30 cellular contexts compared by ENCODE assay signal in the genomic region with DNA sequence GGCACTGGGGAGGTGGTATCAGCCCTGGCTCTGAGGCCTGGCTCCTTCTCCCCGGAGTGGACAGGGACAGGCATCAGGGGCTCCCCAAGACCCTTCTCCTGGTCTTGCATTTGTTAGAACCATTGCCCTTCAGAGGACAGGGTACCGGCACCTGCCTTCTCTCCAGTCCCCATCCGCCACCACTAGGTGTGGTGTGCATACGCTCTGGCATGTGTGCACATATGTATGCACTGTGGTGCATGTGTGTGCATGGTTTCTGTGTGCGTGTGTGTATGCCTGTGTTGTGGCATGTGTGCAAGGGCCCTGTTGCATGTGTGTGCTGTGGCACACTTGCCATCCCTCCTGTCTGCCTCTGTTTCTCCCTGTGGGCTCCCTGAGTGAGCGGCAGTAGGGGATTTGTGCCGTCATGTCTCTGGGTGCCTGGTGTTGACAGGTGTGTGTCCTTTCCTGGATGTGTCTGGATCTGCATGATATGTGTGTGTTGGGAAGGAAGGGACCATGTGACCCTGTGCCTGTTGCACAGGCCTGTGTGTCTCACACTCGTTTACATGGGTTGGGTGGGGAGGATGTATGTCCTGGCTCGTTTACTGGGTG. TPM values are rescaled to one million over a fixed set of nuclear protein-coding genes. Genes with fewer than 3 reads are reported as not detected.
A peak's percentile ranks its signal among the peaks of the same experiment; 100 is the strongest.
DNase-seq lines count a peak whose midpoint lies in the region; ATAC-seq, FAIRE-seq and TF ChIP-seq lines count a peak whose summit lies in the region.
"Had no signal": no experiment of that assay in that cellular context is flagged by ENCODE, and none has a peak within 500 bp of the region (broad histone marks: within the 10 kb centered on the region; RNA-seq: fewer than 3 reads in every experiment).

No MANE protein-coding gene starts in this region.

- POLR2A ChIA-PET in HEK293 (lab: Yijun Ruan, JAX): interaction anchor here (0.5 to 1.9 kb wide), 2 partner anchors 10 to 1757 kb away, joined by 3 to 7 read pairs; a partner anchor contains a TSS

- peaks cover 0 to 2% (median 0%) of the 10 kb centered on the region in 7 donors for H3K9me3 Mint-ChIP-seq in CD4-positive, CD25-positive, alpha-beta regulatory T cell
- H3K9me3 Mint-ChIP-seq in endodermal cell (no peaks in the 10 kb centered on the region), neural progenitor cell (no peaks in the 10 kb centered on the region)
- H3K9me3 Mint-ChIP-seq: activated naive CD8-positive, alpha-beta T cell treated with anti-CD3 and anti-CD28 coated beads for 36 hours; nephron; stimulated activated naive CD8-positive, alpha-beta T cell treated with anti-CD3 and anti-CD28 coated beads, Interleukin-15, Interleukin-2, amounts not matched to agents 100 ng/mL and 50 ng/mL, for 24 hours had no signal

- no peaks in the 10 kb centered on the region for H3K36me3 ChIP-seq in CD4-positive, CD25-positive, alpha-beta regulatory T cell (ENCODE audit: control insufficient read depth, insufficient read depth, low read length)
- H3K36me3 ChIP-seq in HEK293 (ENCODE audit: control insufficient read depth in 2 of 2, insufficient read depth in 1 of 2, low read length in 2 of 2) (peaks cover 64 to 81% of the 10 kb centered on the region in 2 experiments), endodermal cell (ENCODE audit: control insufficient read depth, insufficient read depth, low read length) (peaks cover 88% of the 10 kb centered on the region), neural progenitor cell (no peaks in the 10 kb centered on the region), tibial artery (peaks cover 11 to 95% (median 66%) of the 10 kb centered on the region in 3 donors)
- H3K36me3 ChIP-seq: SJSA1 had no signal

- no peak for TF ChIP-seq CTCF in HEK293 (tag by site-specific recombination; IDR thresholded peaks at IDR 0.05)
- no peak for TF ChIP-seq CTCF in endodermal cell (conservative IDR thresholded peaks at IDR 0.05)
- TF ChIP-seq CTCF in neural progenitor cell (IDR thresholded peaks at IDR 0.05): no peak
- no peak for TF ChIP-seq CTCF in tibial artery (IDR thresholded peaks at IDR 0.05)

- peaks cover 20% of the 10 kb centered on the region for H3K79me2 ChIP-seq in neural progenitor cell (ENCODE audit: low read depth)
- H3K79me2 ChIP-seq: parathyroid adenoma had no signal

- H3K4me3 ChIP-seq in CD4-positive, CD25-positive, alpha-beta regulatory T cell (ENCODE audit: low read depth, low read length): no peak overlapping the region
- no peak overlapping the region for H3K4me3 ChIP-seq in HEK293 (ENCODE audit: low read depth, low read length)
- no peak overlapping the region for H3K4me3 ChIP-seq in endodermal cell (ENCODE audit: low read length)
- H3K4me3 ChIP-seq in neural progenitor cell: no peak overlapping the region
- H3K4me3 ChIP-seq in tibial artery: no peak overlapping the region
- H3K4me3 ChIP-seq: BLaER1, GM12878, HAP-1, MG63, SJSA1 had no signal

- 95% methylated on average over 9 of the region's 9 CpGs; no CpG with 5 or more reads in 1 of the 2 experiments for WGBS in endodermal cell (ENCODE audit: insufficient coverage in 1 of 2, insufficient read length in 1 of 2), 2 experiments

- no peak for FAIRE-seq in frontal cortex (lab: Jason Lieb, UNC)
- FAIRE-seq: colon, GM12878, TTC549 had no signal

- H3F3A ChIP-seq in neural progenitor cell (ENCODE audit: low read depth): no peaks in the 10 kb centered on the region

- CTCF ChIA-PET in HEK293 (lab: Yijun Ruan, JAX): interaction anchor here (0.6 to 1.8 kb wide), 4 partner anchors 11 to 379 kb away, joined by 3 to 9 read pairs (median 4); no protein-coding TSS in a partner anchor

- H2AFZ ChIP-seq in neural progenitor cell (replicated peaks): no peak overlapping the region
- H2AFZ ChIP-seq: parathyroid adenoma had no signal

- peaks cover 37% of the 10 kb centered on the region for H4K20me1 ChIP-seq in neural progenitor cell (ENCODE audit: low read depth)

- no peak overlapping the region for H3K4me2 ChIP-seq in neural progenitor cell
- H3K4me2 ChIP-seq: BLaER1, KMS-11 had no signal

- H3K9ac ChIP-seq in endodermal cell (ENCODE audit: extremely low read depth, low read length, poor library complexity, severe bottlenecking): no peak overlapping the region
- no peak overlapping the region for H3K9ac ChIP-seq in neural progenitor cell
- H3K9ac ChIP-seq: BLaER1, KMS-11, parathyroid adenoma had no signal

- no peaks in the 10 kb centered on the region for H3K27me3 Mint-ChIP-seq in CD4-positive, CD25-positive, alpha-beta regulatory T cell
- H3K27me3 Mint-ChIP-seq in endodermal cell (ENCODE audit: insufficient read depth): no peaks in the 10 kb centered on the region
- H3K27me3 Mint-ChIP-seq in neural progenitor cell (ENCODE audit: insufficient read depth, low read depth): peaks cover 11% of the 10 kb centered on the region
- H3K27me3 Mint-ChIP-seq: activated naive CD8-positive, alpha-beta T cell treated with anti-CD3 and anti-CD28 coated beads for 36 hours; stimulated activated naive CD8-positive, alpha-beta T cell treated with anti-CD3 and anti-CD28 coated beads, Interleukin-15, Interleukin-2, amounts not matched to agents 100 ng/mL and 50 ng/mL, for 24 hours had no signal

- peak overlapping the region in 2 of 3 donors; percentile 73 to 88 for H3K27ac Mint-ChIP-seq in CD4-positive, CD25-positive, alpha-beta regulatory T cell
- peak overlapping the region; percentile 6 for H3K27ac Mint-ChIP-seq in endodermal cell
- H3K27ac Mint-ChIP-seq in neural progenitor cell: no peak overlapping the region
- H3K27ac Mint-ChIP-seq: activated naive CD8-positive, alpha-beta T cell treated with anti-CD3 and anti-CD28 coated beads for 36 hours; nephron; stimulated activated naive CD8-positive, alpha-beta T cell treated with anti-CD3 and anti-CD28 coated beads, Interleukin-15, Interleukin-2, amounts not matched to agents 100 ng/mL and 50 ng/mL, for 24 hours had no signal

- H3K36me3 Mint-ChIP-seq in CD4-positive, CD25-positive, alpha-beta regulatory T cell: peaks cover 3% of the 10 kb centered on the region
- H3K36me3 Mint-ChIP-seq in endodermal cell (ENCODE audit: low read depth): peaks cover 75% of the 10 kb centered on the region
- H3K36me3 Mint-ChIP-seq in neural progenitor cell: peaks cover 24% of the 10 kb centered on the region
- H3K36me3 Mint-ChIP-seq: activated naive CD8-positive, alpha-beta T cell treated with anti-CD3 and anti-CD28 coated beads for 36 hours had no signal

- no peak for DNase-seq in CD4-positive, CD25-positive, alpha-beta regulatory T cell
- DNase-seq in endodermal cell (no peak), neural progenitor cell (ENCODE audit: low spot score) (no peak), tibial artery (no peak), frontal cortex (ENCODE audit: low spot score in 2 of 2) (no peak)
- DNase-seq: activated CD4-positive, CD25-positive, alpha-beta regulatory T cell treated with anti-CD3 and anti-CD28 coated beads, Interleukin-2, amount 50 U/mL, for 72 hours; activated CD8-positive, alpha-beta memory T cell treated with anti-CD3 and anti-CD28 coated beads for 24 hours; activated naive CD8-positive, alpha-beta T cell treated with anti-CD3 and anti-CD28 coated beads for 36 hours; activated T-cell treated with anti-CD3 and anti-CD28 coated beads for 4 hours; anterior cingulate cortex; effector CD8-positive, alpha-beta T cell; foreskin fibroblast; MG63; NCI-H1105; NCI-H187 treated with DMSO at 0.1 percent for 48 hours; NCI-H2171; stimulated activated CD4-positive, alpha-beta T cell treated with anti-CD3 and anti-CD28 coated beads, Interleukin-1b, Interleukin-23, amount 100 ng/mL, for 48 hours had no signal

- H3K27ac ChIP-seq in CD4-positive, CD25-positive, alpha-beta regulatory T cell (ENCODE audit: insufficient read depth, low read length, poor library complexity, severe bottlenecking): no peak overlapping the region
- H3K27ac ChIP-seq in HEK293 (ENCODE audit: extremely low read depth, low read depth, low read length) (no peak overlapping the region), endodermal cell (ENCODE audit: low read depth, low read length) (no peak overlapping the region), neural progenitor cell (no peak overlapping the region), tibial artery (no peak overlapping the region)
- H3K27ac ChIP-seq: BLaER1, HL-60, KMS-11, parathyroid adenoma, SJSA1 had no signal

- peaks cover 9% of the 10 kb centered on the region for H3K4me1 ChIP-seq in CD4-positive, CD25-positive, alpha-beta regulatory T cell (ENCODE audit: control insufficient read depth, insufficient read depth, low read length, poor library complexity, severe bottlenecking)
- H3K4me1 ChIP-seq in HEK293 (ENCODE audit: control insufficient read depth, insufficient read depth, low read length) (no peaks in the 10 kb centered on the region), endodermal cell (ENCODE audit: control insufficient read depth, insufficient read depth, low read length) (peaks cover 9% of the 10 kb centered on the region), neural progenitor cell (no peaks in the 10 kb centered on the region), tibial artery (peaks cover 0 to 34% (median 19%) of the 10 kb centered on the region in 4 donors)
- H3K4me1 ChIP-seq: HAP-1, parathyroid adenoma, SJSA1 had no signal

- no peaks in the 10 kb centered on the region for H3K27me3 ChIP-seq in CD4-positive, CD25-positive, alpha-beta regulatory T cell (ENCODE audit: control insufficient read depth, insufficient read depth, low read length)
- H3K27me3 ChIP-seq in endodermal cell (ENCODE audit: control insufficient read depth, insufficient read depth, low read length, poor library complexity, severe bottlenecking) (no peaks in the 10 kb centered on the region), neural progenitor cell (no peaks in the 10 kb centered on the region), tibial artery (no peaks in the 10 kb centered on the region)
- H3K27me3 ChIP-seq: BLaER1, MG63 had no signal

- no peak overlapping the region for H3K4me3 Mint-ChIP-seq in CD4-positive, CD25-positive, alpha-beta regulatory T cell
- no peak overlapping the region for H3K4me3 Mint-ChIP-seq in endodermal cell
- H3K4me3 Mint-ChIP-seq in neural progenitor cell: peak overlapping the region; percentile 11
- H3K4me3 Mint-ChIP-seq: activated naive CD8-positive, alpha-beta T cell treated with anti-CD3 and anti-CD28 coated beads for 36 hours; nephron; stimulated activated naive CD8-positive, alpha-beta T cell treated with anti-CD3 and anti-CD28 coated beads, Interleukin-15, Interleukin-2, amounts not matched to agents 100 ng/mL and 50 ng/mL, for 24 hours had no signal

- ATAC-seq in CD4-positive, CD25-positive, alpha-beta regulatory T cell (ENCODE audit: low read depth in 2 of 2): no peak
- ATAC-seq in GM18870 (IDR thresholded peaks at IDR 0.05; ENCODE audit: unreplicated experiment): no peak
- ATAC-seq: GM12878 had no signal

- peaks cover 0 to 12% (median 6%) of the 10 kb centered on the region in 4 donors for H3K4me1 Mint-ChIP-seq in CD4-positive, CD25-positive, alpha-beta regulatory T cell
- H3K4me1 Mint-ChIP-seq in endodermal cell (peaks cover 7% of the 10 kb centered on the region), neural progenitor cell (peaks cover 4% of the 10 kb centered on the region)
- H3K4me1 Mint-ChIP-seq: activated naive CD8-positive, alpha-beta T cell treated with anti-CD3 and anti-CD28 coated beads for 36 hours; nephron had no signal

- intact Hi-C loops in tibial artery (cut with DNase I; ENCODE audit: low total_unique reads): no loop called here

- no peaks in the 10 kb centered on the region for H3K9me3 ChIP-seq in CD4-positive, CD25-positive, alpha-beta regulatory T cell (ENCODE audit: control insufficient read depth in 2 of 2, low read length in 2 of 2)
- no peaks in the 10 kb centered on the region for H3K9me3 ChIP-seq in HEK293 (ENCODE audit: control insufficient read depth, insufficient read depth, low read depth, low read length)
- no peaks in the 10 kb centered on the region for H3K9me3 ChIP-seq in endodermal cell (ENCODE audit: control insufficient read depth, low read length)
- no peaks in the 10 kb centered on the region for H3K9me3 ChIP-seq in neural progenitor cell (ENCODE audit: low read depth)
- no peaks in the 10 kb centered on the region for H3K9me3 ChIP-seq in tibial artery
- H3K9me3 ChIP-seq: BLaER1, HAP-1, MG63, SJSA1 had no signal

RNA-seq across cellular contexts. Expression of a gene that starts 9.3 kb away (rescaled TPM):
- total RNA-seq in CD4-positive, CD25-positive, alpha-beta regulatory T cell: 1.3 TPM
- under 1 TPM in 3 of 4 donors, not detected in 1; 0.28 to 0.88 (median 0.55) TPM for polyA plus RNA-seq in CD4-positive, CD25-positive, alpha-beta regulatory T cell
- total RNA-seq in endodermal cell (10 to 100 TPM; 36.6 to 61.8 TPM), neural progenitor cell (ENCODE audit: low replicate concordance) (26.4 and 84.4 TPM in 2 replicates), frontal cortex (69.7 TPM)
- 51.5 TPM for polyA plus RNA-seq in endodermal cell (2013, experiment 1 of 2)
- polyA plus RNA-seq in endodermal cell (2013, experiment 2 of 2): 46.5 TPM
- total RNA-seq: GM12878 had no signal
- polyA plus RNA-seq: GM12878 had no signal

Comparison
In these comparisons a context has a peak if more than half of its experiments do, and no peak if none do; other contexts are left out.
1. RNA of a gene that starts 9.3 kb away (total RNA-seq): 69.7 TPM in frontal cortex (single experiment), 36.6 to 61.8 TPM in endodermal cell and 26.4 to 84.4 TPM in neural progenitor cell; 1.3 TPM in CD4-positive, CD25-positive, alpha-beta regulatory T cell (single experiment); every median in the first group is over 10 times any median in the second.